8 cellular contexts compared by ENCODE assay signal in the genomic region with DNA sequence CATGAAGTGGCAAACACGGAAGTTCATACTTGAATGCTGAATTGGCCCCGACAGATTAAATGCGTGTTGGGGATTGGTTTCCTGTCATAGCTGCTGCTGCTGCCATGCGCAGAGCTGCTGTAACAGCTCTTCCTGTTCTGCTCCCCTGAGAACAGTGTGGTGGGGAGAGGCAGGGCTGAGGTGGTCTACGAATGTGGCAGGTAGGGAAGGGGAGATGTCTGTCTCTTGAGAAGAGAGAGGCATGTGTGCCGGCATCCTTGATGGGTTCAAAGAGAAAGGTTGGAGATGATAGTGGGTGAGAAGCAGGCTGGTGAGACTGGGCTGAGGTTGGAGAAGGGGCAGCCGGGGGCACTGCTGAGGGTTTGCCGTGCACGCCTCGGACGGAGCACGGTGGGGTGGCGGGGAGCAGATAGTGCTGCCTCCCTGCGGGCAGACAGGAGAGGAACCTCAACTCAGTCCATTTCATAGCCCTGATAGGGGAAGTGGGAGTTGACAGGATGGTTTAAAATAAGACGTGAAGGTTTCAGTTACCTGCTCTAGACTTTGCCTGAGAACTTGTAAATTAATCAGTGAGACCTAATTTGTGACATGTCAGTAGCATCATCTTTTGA. TPM values are rescaled to one million over a fixed set of nuclear protein-coding genes. Genes with fewer than 3 reads are reported as not detected.
A peak's percentile ranks its signal among the peaks of the same experiment; 100 is the strongest.
DNase-seq lines count a peak whose midpoint lies in the region; ATAC-seq and TF ChIP-seq lines count a peak whose summit lies in the region.

No MANE protein-coding gene starts in this region.

- no peaks in the 10 kb centered on the region for H3K36me3 ChIP-seq in thoracic aorta

- peak overlapping the region; percentile 97 to 100 for H3K27ac Mint-ChIP-seq in T-cell
- H3K27ac Mint-ChIP-seq in activated naive CD8-positive, alpha-beta T cell treated with anti-CD3 and anti-CD28 coated beads, Interleukin-2, amount 10 ng/mL, durations not matched to agents 7 days and 5 days, result peak overlapping the region; percentile 99

- POLR2A ChIA-PET in T-cell (lab: Charles Lee), result interaction anchor here (0.6 to 1.4 kb wide), 9 partner anchors 46 to 1586 kb away, joined by 3 to 14 read pairs (median 4); a partner anchor contains a TSS
- POLR2A ChIA-PET in activated naive CD8-positive, alpha-beta T cell treated with anti-CD3 and anti-CD28 coated beads, Interleukin-2, amount 10 ng/mL, durations not matched to agents 7 days and 5 days (lab: Charles Lee), result interaction anchor here (0.8 to 4.7 kb wide), 16 partner anchors 29 to 810 kb away, joined by 3 to 42 read pairs (median 6); a partner anchor contains a TSS

- no peak overlapping the region for H3K27ac ChIP-seq in thoracic aorta

- no peaks in the 10 kb centered on the region for H3K36me3 Mint-ChIP-seq in T-cell
- H3K36me3 Mint-ChIP-seq in activated naive CD8-positive, alpha-beta T cell treated with anti-CD3 and anti-CD28 coated beads, Interleukin-2, amount 10 ng/mL, durations not matched to agents 7 days and 5 days, result peaks cover 19% of the 10 kb centered on the region

- DNase-seq in T-cell (peak; percentile 69 to 88 (median 76)), mucosa of gallbladder (ENCODE audit: low spot score) (peak; percentile 24), thoracic aorta (ENCODE audit: low spot score) (no peak), iPS-NIHi11 (ENCODE audit: low spot score) (no peak), foreskin fibroblast (no peak)
- peak; percentile 85 for DNase-seq in activated naive CD8-positive, alpha-beta T cell treated with anti-CD3 and anti-CD28 coated beads, Interleukin-2, amount 10 ng/mL, durations not matched to agents 7 days and 5 days

- no peaks in the 10 kb centered on the region for H3K9me3 Mint-ChIP-seq in T-cell
- no peaks in the 10 kb centered on the region for H3K9me3 Mint-ChIP-seq in activated naive CD8-positive, alpha-beta T cell treated with anti-CD3 and anti-CD28 coated beads, Interleukin-2, amount 10 ng/mL, durations not matched to agents 7 days and 5 days

- H3K4me3 ChIP-seq in thoracic aorta (peak overlapping the region; percentile 17), foreskin fibroblast (ENCODE audit: low read depth in 1 of 2, low read length in 2 of 2) (no peak overlapping the region)

- peaks cover 53 to 64% (median 63%) of the 10 kb centered on the region in 3 donors for H3K4me1 Mint-ChIP-seq in T-cell
- H3K4me1 Mint-ChIP-seq in activated naive CD8-positive, alpha-beta T cell treated with anti-CD3 and anti-CD28 coated beads, Interleukin-2, amount 10 ng/mL, durations not matched to agents 7 days and 5 days, result peaks cover 48% of the 10 kb centered on the region

- no peaks in the 10 kb centered on the region for H3K4me1 ChIP-seq in thoracic aorta (ENCODE audit: control insufficient read depth in 1 of 2, low read depth in 2 of 2)

- no peaks in the 10 kb centered on the region for H3K27me3 ChIP-seq in thoracic aorta (replicated peaks; ENCODE audit: insufficient read depth)

- CTCF ChIA-PET in T-cell (lab: Charles Lee), result interaction anchor here (0.6 to 4.5 kb wide), 35 partner anchors 8 to 536 kb away, joined by 3 to 35 read pairs (median 4); a partner anchor contains a TSS

- no peak for TF ChIP-seq CTCF in thoracic aorta (IDR thresholded peaks at IDR 0.05)
- TF ChIP-seq CTCF in foreskin fibroblast (IDR thresholded peaks at IDR 0.05; ENCODE audit: low read depth, low read length), result no peak

- H3K9me3 ChIP-seq in thoracic aorta, result no peaks in the 10 kb centered on the region

- H3K27me3 Mint-ChIP-seq in T-cell, result no peaks in the 10 kb centered on the region
- no peaks in the 10 kb centered on the region for H3K27me3 Mint-ChIP-seq in activated naive CD8-positive, alpha-beta T cell treated with anti-CD3 and anti-CD28 coated beads, Interleukin-2, amount 10 ng/mL, durations not matched to agents 7 days and 5 days

- peak overlapping the region; percentile 86 to 91 (median 90) for H3K4me3 Mint-ChIP-seq in T-cell
- H3K4me3 Mint-ChIP-seq in activated naive CD8-positive, alpha-beta T cell treated with anti-CD3 and anti-CD28 coated beads, Interleukin-2, amount 10 ng/mL, durations not matched to agents 7 days and 5 days, result peak overlapping the region; percentile 99

- peak; percentile 91 for ATAC-seq in GM18520 (IDR thresholded peaks at IDR 0.05; ENCODE audit: unreplicated experiment)
- ATAC-seq in HG02973 (IDR thresholded peaks at IDR 0.05; ENCODE audit: unreplicated experiment), result peak; percentile 96
- ATAC-seq in T-cell (replicated peaks in 1 of 4), result peak; percentile 93 to 95 (median 93)
- peak; percentile 95 for ATAC-seq in activated naive CD8-positive, alpha-beta T cell treated with anti-CD3 and anti-CD28 coated beads, Interleukin-2, amount 10 ng/mL, durations not matched to agents 7 days and 5 days (ENCODE audit: low read depth)
- ATAC-seq in thoracic aorta (ENCODE audit: insufficient number of reproducible peaks, low FRiP score, low read depth), result no peak

RNA-seq across cellular contexts. Expression of a gene that starts 46.1 kb away (rescaled TPM):
- total RNA-seq in T-cell (10 to 100 TPM; 14.8 to 25.2 (median 21.9) TPM), mucosa of gallbladder (21.6 TPM), thoracic aorta (10 to 100 TPM; 24.0 to 36.0 TPM)
- total RNA-seq in activated naive CD8-positive, alpha-beta T cell treated with anti-CD3 and anti-CD28 coated beads, Interleukin-2, amount 10 ng/mL, durations not matched to agents 7 days and 5 days, result 10 to 100 TPM; 23.4 to 26.2 TPM

Comparison
In these comparisons a context has a peak if more than half of its experiments do, and no peak if none do; other contexts are left out.
1. DNase-seq: peak in T-cell (34 of 34), activated naive CD8-positive, alpha-beta T cell treated with anti-CD3 and anti-CD28 coated beads, Interleukin-2, amount 10 ng/mL, durations not matched to agents 7 days and 5 days (single experiment) and mucosa of gallbladder (single experiment); none in thoracic aorta (single experiment), iPS-NIHi11 (single experiment) and foreskin fibroblast (0 of 2).